Comparison of ENCODE assay signal across 18 cellular contexts in the genomic region with DNA sequence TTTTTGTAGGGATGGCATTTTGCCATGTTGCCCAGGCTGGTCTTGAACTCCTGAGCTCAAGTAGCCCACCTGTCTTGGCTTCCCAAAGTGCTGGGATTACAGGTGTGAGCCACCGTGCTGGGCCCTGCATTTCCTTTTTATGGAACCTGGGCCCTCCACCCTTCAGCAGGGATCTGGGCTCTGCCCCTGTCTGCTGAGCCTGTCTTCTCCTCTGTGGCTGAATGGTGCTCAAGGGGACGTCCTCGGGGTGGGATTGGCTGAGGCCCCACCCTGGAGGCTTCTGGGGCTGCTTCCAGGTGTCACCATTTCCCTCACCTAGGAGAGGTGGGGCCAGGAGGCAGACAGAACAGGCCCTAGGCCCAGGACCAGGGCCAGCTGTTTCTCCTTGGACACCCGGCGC. TPM values are rescaled to one million over a fixed set of nuclear protein-coding genes. Genes with fewer than 3 reads are reported as not detected.
DNase-seq lines count a peak whose midpoint lies in the region; ATAC-seq and TF ChIP-seq lines count a peak whose summit lies in the region.
"Had no signal": no experiment of that assay in that cellular context is flagged by ENCODE, and none has a peak within 500 bp of the region (broad histone marks: within the 10 kb centered on the region; RNA-seq: fewer than 3 reads in every experiment).

No MANE protein-coding gene starts in this region.

- ATAC-seq in upper lobe of right lung, result no peak
- no peak for ATAC-seq in stimulated activated naive CD8-positive, alpha-beta T cell treated with anti-CD3 and anti-CD28 coated beads, Interleukin-15, Interleukin-2, amounts not matched to agents 100 U/mL and 50 U/mL, for 24 hours
- ATAC-seq: A549 had no signal

- no peak overlapping the region for H2BK120ac ChIP-seq in mesenchymal stem cell (ENCODE audit: low read depth, low read length)

- H3K4me1 ChIP-seq in mesenchymal stem cell (ENCODE audit: control insufficient read depth, insufficient read depth, low read depth, low read length), result peaks cover 23% of the 10 kb centered on the region
- H3K4me1 ChIP-seq in upper lobe of right lung, result no peaks in the 10 kb centered on the region
- H3K4me1 ChIP-seq in smooth muscle cell (ENCODE audit: low read depth), result peaks cover 7% of the 10 kb centered on the region
- H3K4me1 ChIP-seq: A549, HAP-1 had no signal

- DNase-seq in activated effector memory CD4-positive, alpha-beta T cell treated with anti-CD3 and anti-CD28 coated beads, Interleukin-2, amount 50 U/mL, for 16 hours, result peak; percentile 54
- DNase-seq in activated effector memory CD4-positive, alpha-beta T cell treated with Interleukin-2 at 50 U/mL for 16 hours, result no peak
- no peak for DNase-seq in mesenchymal stem cell
- peak; percentile 9 for DNase-seq in retina
- DNase-seq in upper lobe of right lung, result peak; percentile 46
- no peak for DNase-seq in smooth muscle cell (lab: John Stamatoyannopoulos, UW; ENCODE audit: unreplicated experiment)
- no peak for DNase-seq in stimulated activated naive CD8-positive, alpha-beta T cell treated with anti-CD3 and anti-CD28 coated beads, Interleukin-15, Interleukin-2, amounts not matched to agents 100 U/mL and 50 U/mL, for 24 hours
- DNase-seq in activated CD4-positive, alpha-beta T cell treated with anti-CD3 and anti-CD28 coated beads for 4 hours, result no peak
- DNase-seq: AML-193; CD4-positive, alpha-beta memory T cell; DMS153; DMS79; GDM1; GM23248 had no signal

- no peaks in the 10 kb centered on the region for H3F3A ChIP-seq in smooth muscle cell (ENCODE audit: low read depth)

- H3K36me3 ChIP-seq in mesenchymal stem cell (ENCODE audit: control insufficient read depth in 1 of 2, insufficient read depth in 2 of 2, low read depth in 1 of 2, low read length in 2 of 2), result no peaks in the 10 kb centered on the region
- H3K36me3 ChIP-seq in upper lobe of right lung, result no peaks in the 10 kb centered on the region
- no peaks in the 10 kb centered on the region for H3K36me3 ChIP-seq in smooth muscle cell (ENCODE audit: low read depth)
- H3K36me3 ChIP-seq: HAP-1 had no signal

- H3K4me3 ChIP-seq in mesenchymal stem cell (ENCODE audit: insufficient read depth in 1 of 2, low read depth in 1 of 2, low read length in 2 of 2) (no peak overlapping the region), upper lobe of right lung (no peak overlapping the region), smooth muscle cell (no peak overlapping the region)
- H3K4me3 ChIP-seq: A549, GM23248, HAP-1 had no signal

- H3K79me1 ChIP-seq in mesenchymal stem cell (replicated peaks; ENCODE audit: low read length, poor library complexity, severe bottlenecking), result no peaks in the 10 kb centered on the region

- H3K27me3 ChIP-seq in mesenchymal stem cell (ENCODE audit: control insufficient read depth in 1 of 2, insufficient read depth in 1 of 2, low read length in 2 of 2) (peaks cover 7 to 95% of the 10 kb centered on the region in 2 experiments), upper lobe of right lung (peaks cover 9% of the 10 kb centered on the region), smooth muscle cell (ENCODE audit: low read depth) (no peaks in the 10 kb centered on the region)

- 89% methylated on average over 5 of the region's 5 CpGs for WGBS in mesenchymal stem cell
- 89% methylated on average over 5 of the region's 5 CpGs for WGBS in smooth muscle cell (ENCODE audit: low lambda C conversion rate)

- H3K18ac ChIP-seq in mesenchymal stem cell (ENCODE audit: low read depth in 1 of 2, low read length in 2 of 2), result no peak overlapping the region

- H3K27ac ChIP-seq in mesenchymal stem cell (ENCODE audit: low read length, poor library complexity, severe bottlenecking) (no peak overlapping the region), upper lobe of right lung (no peak overlapping the region), smooth muscle cell (ENCODE audit: low read depth) (no peak overlapping the region)
- H3K27ac ChIP-seq: 22Rv1, A549, C4-2B, GM23248 had no signal

- TF ChIP-seq CTCF in upper lobe of right lung (IDR thresholded peaks at IDR 0.05) (no peak), smooth muscle cell (IDR thresholded peaks at IDR 0.05; ENCODE audit: borderline replicate concordance, insufficient read depth, poor library complexity, severe bottlenecking) (no peak)

- intact Hi-C loops in upper lobe of right lung (cut with DNase I), result no loop called here

- no peak overlapping the region for H2BK12ac ChIP-seq in mesenchymal stem cell (ENCODE audit: low read length in 2 of 2)

- H4K20me1 ChIP-seq in smooth muscle cell (ENCODE audit: low read depth), result no peaks in the 10 kb centered on the region

- no peaks in the 10 kb centered on the region for H3K79me2 ChIP-seq in smooth muscle cell (ENCODE audit: low read depth)

- H3K4me2 ChIP-seq in mesenchymal stem cell (ENCODE audit: low read length, poor library complexity, severe bottlenecking), result no peak overlapping the region
- no peak overlapping the region for H3K4me2 ChIP-seq in smooth muscle cell
- H3K4me2 ChIP-seq: A549 had no signal

- peaks cover 7% of the 10 kb centered on the region for H3K9me3 ChIP-seq in mesenchymal stem cell (ENCODE audit: control insufficient read depth, low read length)
- H3K9me3 ChIP-seq in upper lobe of right lung, result no peaks in the 10 kb centered on the region
- H3K9me3 ChIP-seq in smooth muscle cell (replicated peaks; ENCODE audit: low read depth), result no peaks in the 10 kb centered on the region
- H3K9me3 ChIP-seq: A549, HAP-1 had no signal

- H2AFZ ChIP-seq in mesenchymal stem cell (ENCODE audit: low read depth, low read length) (no peak overlapping the region), smooth muscle cell (ENCODE audit: low read depth) (no peak overlapping the region)
- H2AFZ ChIP-seq: GM23248 had no signal

- no peak overlapping the region for H2BK5ac ChIP-seq in mesenchymal stem cell (ENCODE audit: low read depth, low read length, poor library complexity, severe bottlenecking)

- H3K4ac ChIP-seq in mesenchymal stem cell (ENCODE audit: low read depth in 1 of 2, low read length in 2 of 2), result no peak overlapping the region

- H3K9ac ChIP-seq in mesenchymal stem cell (ENCODE audit: low read length) (no peak overlapping the region), smooth muscle cell (ENCODE audit: low read depth) (no peak overlapping the region)
- H3K9ac ChIP-seq: GM23248 had no signal

- H4K8ac ChIP-seq in mesenchymal stem cell (ENCODE audit: low read length), result no peak overlapping the region

- H4K91ac ChIP-seq in mesenchymal stem cell (ENCODE audit: low read length), result no peak overlapping the region

- H2AK5ac ChIP-seq in mesenchymal stem cell (ENCODE audit: low read length, severe bottlenecking), result no peak overlapping the region

- no peak overlapping the region for H3K23ac ChIP-seq in mesenchymal stem cell (ENCODE audit: low read length in 2 of 2)

- H2BK15ac ChIP-seq in mesenchymal stem cell (ENCODE audit: low read depth, poor library complexity, severe bottlenecking), result peak overlapping the region; percentile 21

- no peak overlapping the region for H3K14ac ChIP-seq in mesenchymal stem cell (ENCODE audit: low read length in 2 of 2)

RNA-seq across cellular contexts. Expression of gene FAM241B, which starts 18.4 kb away (rescaled TPM):
- polyA plus RNA-seq in mesenchymal stem cell (2013, experiment 1 of 2), result 0.80 TPM
- polyA plus RNA-seq in mesenchymal stem cell (2013, experiment 2 of 2), result 0.68 TPM
- total RNA-seq in upper lobe of right lung, result 5.2 TPM
- total RNA-seq in smooth muscle cell, result 0.81 and 4.1 TPM in 2 replicates
- 8.0 and 9.6 TPM in 2 replicates for polyA plus RNA-seq in smooth muscle cell
- total RNA-seq: GM23248 had no signal

Comparison
In these comparisons a context has a peak if more than half of its experiments do, and no peak if none do; other contexts are left out.
1. DNase-seq: peak in activated effector memory CD4-positive, alpha-beta T cell treated with anti-CD3 and anti-CD28 coated beads, Interleukin-2, amount 50 U/mL, for 16 hours (single experiment), retina (single experiment) and upper lobe of right lung (single experiment); none in activated effector memory CD4-positive, alpha-beta T cell treated with Interleukin-2 at 50 U/mL for 16 hours (single experiment), mesenchymal stem cell (single experiment), smooth muscle cell (single experiment), stimulated activated naive CD8-positive, alpha-beta T cell treated with anti-CD3 and anti-CD28 coated beads, Interleukin-15, Interleukin-2, amounts not matched to agents 100 U/mL and 50 U/mL, for 24 hours (single experiment) and activated CD4-positive, alpha-beta T cell treated with anti-CD3 and anti-CD28 coated beads for 4 hours (0 of 2).